ENCODE assay signal across 18 cellular contexts in the genomic region with DNA sequence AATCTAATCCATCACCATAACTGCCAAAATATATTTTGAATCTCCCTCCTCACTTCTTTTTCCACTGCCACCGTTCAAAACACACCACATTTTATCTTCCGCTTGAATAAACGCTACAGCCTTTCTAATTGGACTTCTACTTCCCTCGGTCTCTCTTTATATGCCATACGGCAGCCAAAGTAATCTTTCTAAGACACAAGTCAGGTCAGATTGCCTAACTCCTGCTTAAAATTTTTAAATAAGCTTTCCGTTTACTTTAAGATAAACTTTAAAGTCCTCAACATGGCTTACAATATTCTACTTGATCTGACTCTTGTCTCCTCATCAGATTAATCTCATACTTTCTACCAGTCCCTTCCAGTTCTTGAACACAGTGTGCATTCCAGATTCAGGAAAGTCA. TPM values are rescaled to one million over a fixed set of nuclear protein-coding genes. Genes with fewer than 3 reads are reported as not detected.
DNase-seq lines count a peak whose midpoint lies in the region; ATAC-seq, FAIRE-seq and TF ChIP-seq lines count a peak whose summit lies in the region.
"Had no signal": no experiment of that assay in that cellular context is flagged by ENCODE, and none has a peak within 500 bp of the region (broad histone marks: within the 10 kb centered on the region; RNA-seq: fewer than 3 reads in every experiment).

No MANE protein-coding gene starts in this region.

- H3K9ac ChIP-seq in astrocyte (ENCODE audit: low read length), result no peak overlapping the region
- H3K9ac ChIP-seq: KMS-11 had no signal

- peaks cover 95% of the 10 kb centered on the region for H4K20me1 ChIP-seq in astrocyte (ENCODE audit: insufficient read depth, low read length)

- H3K27me3 Mint-ChIP-seq in activated naive CD8-positive, alpha-beta T cell, result no peaks in the 10 kb centered on the region
- no peaks in the 10 kb centered on the region for H3K27me3 Mint-ChIP-seq in activated naive CD8-positive, alpha-beta T cell treated with anti-CD3 and anti-CD28 coated beads for 36 hours
- H3K27me3 Mint-ChIP-seq in astrocyte (ENCODE audit: low read depth, unreplicated experiment), result no peaks in the 10 kb centered on the region
- peaks cover 4% of the 10 kb centered on the region for H3K27me3 Mint-ChIP-seq in glutamatergic neuron (ENCODE audit: unreplicated experiment)

- H2AFZ ChIP-seq in astrocyte (ENCODE audit: low read depth, low read length), result no peak overlapping the region

- FAIRE-seq in astrocyte (lab: Jason Lieb, UNC), result no peak

- H3K9me3 ChIP-seq in astrocyte (ENCODE audit: insufficient read depth, low read depth, low read length), result no peaks in the 10 kb centered on the region
- H3K9me3 ChIP-seq in left lung, result no peaks in the 10 kb centered on the region
- H3K9me3 ChIP-seq in effector memory CD4-positive, alpha-beta T cell (ENCODE audit: control insufficient read depth, low read length), result no peaks in the 10 kb centered on the region

- TF ChIP-seq CTCF in astrocyte (IDR thresholded peaks at IDR 0.05; ENCODE audit: insufficient read depth, low read depth, low read length) (no peak), left lung (IDR thresholded peaks at IDR 0.05) (no peak), glutamatergic neuron (IDR thresholded peaks at IDR 0.05; ENCODE audit: partially characterized antibody, unreplicated experiment) (no peak)

- peaks cover under 1% of the 10 kb centered on the region for H3K4me1 ChIP-seq in astrocyte (ENCODE audit: insufficient read depth, low read length)
- H3K4me1 ChIP-seq in left lung, result peaks cover 8 to 24% of the 10 kb centered on the region in 2 donors
- peaks cover 11% of the 10 kb centered on the region for H3K4me1 ChIP-seq in effector memory CD4-positive, alpha-beta T cell (ENCODE audit: control insufficient read depth, insufficient read depth, low read length, poor library complexity, severe bottlenecking)

- DNase-seq in activated naive CD8-positive, alpha-beta T cell treated with anti-CD3 and anti-CD28 coated beads for 36 hours, result no peak
- DNase-seq in astrocyte (ENCODE audit: low read depth) (no peak), left lung (no peak), glutamatergic neuron (no peak)
- no peak for DNase-seq in effector memory CD4-positive, alpha-beta T cell
- DNase-seq: DMS53, NCI-H1092 treated with DMSO at 0.1 percent for 48 hours, NCI-H187, NCI-H446, NCI-H748 treated with DMSO at 0.1 percent for 48 hours, PC-3 had no signal

- peaks cover 6% of the 10 kb centered on the region for H3K36me3 Mint-ChIP-seq in activated naive CD8-positive, alpha-beta T cell
- H3K36me3 Mint-ChIP-seq in activated naive CD8-positive, alpha-beta T cell treated with anti-CD3 and anti-CD28 coated beads for 36 hours, result peaks cover 31% of the 10 kb centered on the region
- H3K36me3 Mint-ChIP-seq in astrocyte (ENCODE audit: low read depth, unreplicated experiment) (peaks cover 16% of the 10 kb centered on the region), glutamatergic neuron (ENCODE audit: unreplicated experiment) (peaks cover 5% of the 10 kb centered on the region)

- no peaks in the 10 kb centered on the region for H3K9me3 Mint-ChIP-seq in activated naive CD8-positive, alpha-beta T cell (ENCODE audit: low read depth)
- no peaks in the 10 kb centered on the region for H3K9me3 Mint-ChIP-seq in activated naive CD8-positive, alpha-beta T cell treated with anti-CD3 and anti-CD28 coated beads for 36 hours
- H3K9me3 Mint-ChIP-seq in astrocyte (ENCODE audit: unreplicated experiment) (no peaks in the 10 kb centered on the region), glutamatergic neuron (ENCODE audit: unreplicated experiment) (peaks cover 4% of the 10 kb centered on the region)
- H3K9me3 Mint-ChIP-seq: CD14-positive monocyte had no signal

- H3K4me3 Mint-ChIP-seq in activated naive CD8-positive, alpha-beta T cell, result peak overlapping the region; percentile 6
- H3K4me3 Mint-ChIP-seq in activated naive CD8-positive, alpha-beta T cell treated with anti-CD3 and anti-CD28 coated beads for 36 hours, result no peak overlapping the region
- H3K4me3 Mint-ChIP-seq in astrocyte (ENCODE audit: unreplicated experiment) (no peak overlapping the region), glutamatergic neuron (ENCODE audit: unreplicated experiment) (no peak overlapping the region)
- H3K4me3 Mint-ChIP-seq: CD14-positive monocyte had no signal

- H3K36me3 ChIP-seq in astrocyte (ENCODE audit: insufficient read depth, low read length), result peaks cover 5% of the 10 kb centered on the region
- H3K36me3 ChIP-seq in left lung, result peaks cover 0 to 17% of the 10 kb centered on the region in 2 donors
- peaks cover 17% of the 10 kb centered on the region for H3K36me3 ChIP-seq in effector memory CD4-positive, alpha-beta T cell (ENCODE audit: control insufficient read depth, insufficient read depth, low read length)

- H3K4me3 ChIP-seq in astrocyte (ENCODE audit: insufficient read depth, low read depth, low read length), result no peak overlapping the region
- H3K4me3 ChIP-seq in left lung, result no peak overlapping the region
- H3K4me3 ChIP-seq in effector memory CD4-positive, alpha-beta T cell (ENCODE audit: insufficient read depth, low read depth, low read length, poor library complexity, severe bottlenecking), result no peak overlapping the region

- H3K27ac Mint-ChIP-seq in activated naive CD8-positive, alpha-beta T cell, result no peak overlapping the region
- H3K27ac Mint-ChIP-seq in activated naive CD8-positive, alpha-beta T cell treated with anti-CD3 and anti-CD28 coated beads for 36 hours, result no peak overlapping the region
- H3K27ac Mint-ChIP-seq in astrocyte (ENCODE audit: unreplicated experiment), result peak overlapping the region; percentile 56
- no peak overlapping the region for H3K27ac Mint-ChIP-seq in glutamatergic neuron (ENCODE audit: unreplicated experiment)

- no peak overlapping the region for H3K27ac ChIP-seq in astrocyte (ENCODE audit: low read depth, low read length)
- H3K27ac ChIP-seq in left lung, result no peak overlapping the region
- H3K27ac ChIP-seq in effector memory CD4-positive, alpha-beta T cell (ENCODE audit: insufficient read depth, low read length, poor library complexity, severe bottlenecking), result no peak overlapping the region
- H3K27ac ChIP-seq: HL-60, KMS-11 had no signal

- intact Hi-C loops in left lung (cut with DNase I), result no loop called here

- H3K4me2 ChIP-seq in astrocyte (ENCODE audit: low read length), result no peak overlapping the region
- H3K4me2 ChIP-seq: KMS-11 had no signal

- H3K79me2 ChIP-seq in astrocyte (ENCODE audit: insufficient read depth, low read length), result peaks cover 96% of the 10 kb centered on the region

- H3K4me1 Mint-ChIP-seq in activated naive CD8-positive, alpha-beta T cell (ENCODE audit: low read depth), result peaks cover 53% of the 10 kb centered on the region
- peaks cover 35% of the 10 kb centered on the region for H3K4me1 Mint-ChIP-seq in activated naive CD8-positive, alpha-beta T cell treated with anti-CD3 and anti-CD28 coated beads for 36 hours
- peaks cover 14% of the 10 kb centered on the region for H3K4me1 Mint-ChIP-seq in astrocyte (ENCODE audit: low read depth, unreplicated experiment)
- H3K4me1 Mint-ChIP-seq in glutamatergic neuron (ENCODE audit: low read depth, unreplicated experiment), result peaks cover 9% of the 10 kb centered on the region

- peak; percentile 39 for ATAC-seq in left lung
- no peak for ATAC-seq in HG02870 (IDR thresholded peaks at IDR 0.05; ENCODE audit: unreplicated experiment)
- ATAC-seq in GM18870 (IDR thresholded peaks at IDR 0.05; ENCODE audit: unreplicated experiment), result no peak
- ATAC-seq: HCT116, PC-3 had no signal

- no peaks in the 10 kb centered on the region for H3K27me3 ChIP-seq in astrocyte (ENCODE audit: insufficient read depth, low read length)
- H3K27me3 ChIP-seq in left lung, result no peaks in the 10 kb centered on the region
- no peaks in the 10 kb centered on the region for H3K27me3 ChIP-seq in effector memory CD4-positive, alpha-beta T cell (replicated peaks; ENCODE audit: control insufficient read depth, insufficient read depth, low read length, poor library complexity, severe bottlenecking)

RNA-seq across cellular contexts. Expression of gene AFF4, which starts 9.7 kb away (rescaled TPM):
- 10 to 100 TPM; 22.2 to 22.9 TPM for total RNA-seq in activated naive CD8-positive, alpha-beta T cell treated with anti-CD3 and anti-CD28 coated beads for 36 hours
- 154 and 163 TPM in 2 replicates for total RNA-seq in astrocyte
- 10 to 100 TPM; 75.2 to 86.1 TPM for total RNA-seq in left lung
- total RNA-seq in glutamatergic neuron (ENCODE audit: unreplicated experiment), result 135 TPM
